8 cellular contexts compared by ENCODE assay signal in genomic region chr2:203014456-203015199, GRCh38. TPM values are rescaled to one million over a fixed set of nuclear protein-coding genes. Genes with fewer than 3 reads are reported as not detected.
DNase-seq lines count a peak whose midpoint lies in the region; ATAC-seq, FAIRE-seq and TF ChIP-seq lines count a peak whose summit lies in the region.

Gene NBEAL1, plus strand, starts transcription at chr2:203014875. Its CDS starts 1,510 bp downstream, at chr2:203016385.

- intact Hi-C loops in kidney (cut with DNase I), result no loop called here

- TF ChIP-seq POLR2A in GM19099 (IDR thresholded peaks at IDR 0.05; ENCODE audit: extremely low read depth, insufficient read length, low read depth), result peak; percentile 55

- H3K9me3 ChIP-seq in kidney (ENCODE audit: control insufficient read depth in 1 of 2, low read length in 2 of 2), result no peaks in the 10 kb centered on the region

- DNase-seq in AG20443 (ENCODE audit: low spot score), result peak; percentile 97
- peak; percentile 92 for DNase-seq in NCI-H510A (lab: John Stamatoyannopoulos, UW)
- peak; percentile 94 for DNase-seq in activated CD4-positive, alpha-beta T cell treated with anti-CD3 and anti-CD28 coated beads for 1 hour
- peak; percentile 100 for DNase-seq in choroid plexus epithelial cell (ENCODE audit: low read depth)
- peak; percentile 100 for DNase-seq in kidney
- peak; percentile 96 for DNase-seq in stimulated activated CD4-positive, alpha-beta T cell treated with anti-CD3 and anti-CD28 coated beads, Interleukin-15, amount 100 ng/mL, for 24 hours

- TF ChIP-seq CTCF in choroid plexus epithelial cell (conservative IDR thresholded peaks at IDR 0.05; ENCODE audit: low read depth, low read length) (no peak), kidney (IDR thresholded peaks at IDR 0.05; ENCODE audit: borderline replicate concordance, extremely low read depth, insufficient read depth) (no peak)

- H3K27ac ChIP-seq in kidney (ENCODE audit: low read depth in 2 of 2, low read length in 2 of 2), result peak within 1 kb of the TSS; percentile 96 to 99

- ATAC-seq in HG03432 (IDR thresholded peaks at IDR 0.05; ENCODE audit: unreplicated experiment), result peak; percentile 97

- H3K36me3 ChIP-seq in kidney (ENCODE audit: control insufficient read depth in 1 of 2, insufficient read depth in 2 of 2, low read length in 2 of 2), result no peaks in the 10 kb centered on the region

- H3K4me1 ChIP-seq in kidney (ENCODE audit: control insufficient read depth in 1 of 2, insufficient read depth in 1 of 2, low read depth in 1 of 2, low read length in 2 of 2), result peaks cover 0 to 6% of the 10 kb centered on the region in 2 donors

- peak within 1 kb of the TSS; percentile 94 to 98 for H3K9ac ChIP-seq in kidney (ENCODE audit: low read length in 2 of 2)

- FAIRE-seq in kidney (lab: Jason Lieb, UNC), result peak; percentile 98

- peak within 1 kb of the TSS; percentile 84 for H3K4me3 ChIP-seq in choroid plexus epithelial cell (ENCODE audit: low read depth, low read length)
- peak within 1 kb of the TSS; percentile 96 to 97 for H3K4me3 ChIP-seq in kidney (ENCODE audit: low read length in 2 of 2)

RNA-seq across cellular contexts. Expression of gene NBEAL1, which starts in this region (rescaled TPM):
- total RNA-seq in kidney, result 39.3 TPM
- polyA plus RNA-seq in kidney (ENCODE audit: insufficient read depth, low read depth, low replicate concordance), result 6.5 TPM

Comparison
In these comparisons a context has a peak if more than half of its experiments do, and no peak if none do; other contexts are left out.
1. Peak in every context shown above with its lines: DNase-seq, ATAC-seq, H3K4me3 ChIP-seq and H3K27ac ChIP-seq.